In genomic region chr13:113555141-113555540, GRCh38 we compare ENCODE assay signal across 12 cellular contexts.
"Had no signal": no experiment of that assay in that cellular context is flagged by ENCODE, and none has a peak within 500 bp of the region (broad histone marks: within the 10 kb centered on the region; RNA-seq: fewer than 3 reads in every experiment).

No MANE protein-coding gene starts in this region.

- H3K27me3 Mint-ChIP-seq: activated naive CD4-positive, alpha-beta T cell treated with anti-CD3 and anti-CD28 coated beads, Interleukin-2, amount 10 ng/mL, durations not matched to agents 7 days and 5 days; central memory CD8-positive, alpha-beta T cell had no signal

- H3K4me3 Mint-ChIP-seq: activated naive CD4-positive, alpha-beta T cell treated with anti-CD3 and anti-CD28 coated beads, Interleukin-2, amount 10 ng/mL, durations not matched to agents 7 days and 5 days; central memory CD8-positive, alpha-beta T cell; mesothelial cell of epicardium; neural progenitor cell; T-helper 1 cell treated with Interleukin-12 subunit alpha and Interleukin-12 subunit beta and Interleukin-4 antibody, amounts not matched to agents 30 μg/mL and 1 μg/mL, for 36 hours had no signal

- H3K27ac ChIP-seq: neural progenitor cell, pancreas had no signal

- H3K36me3 Mint-ChIP-seq: activated naive CD4-positive, alpha-beta T cell treated with anti-CD3 and anti-CD28 coated beads, Interleukin-2, amount 10 ng/mL, durations not matched to agents 7 days and 5 days had no signal

- H3K27ac Mint-ChIP-seq: activated naive CD4-positive, alpha-beta T cell treated with anti-CD3 and anti-CD28 coated beads, Interleukin-2, amount 10 ng/mL, durations not matched to agents 7 days and 5 days; mesothelial cell of epicardium; neural progenitor cell; T-helper 1 cell treated with Interleukin-12 subunit alpha and Interleukin-12 subunit beta and Interleukin-4 antibody, amounts not matched to agents 30 μg/mL and 1 μg/mL, for 36 hours had no signal

- H3K4me1 ChIP-seq: neural progenitor cell, pancreas had no signal

- H3K9ac ChIP-seq: neural progenitor cell had no signal

- H3K36me3 ChIP-seq: neural progenitor cell had no signal

- H3K27me3 ChIP-seq: neural progenitor cell, pancreas had no signal

- H3K4me3 ChIP-seq: neural progenitor cell, pancreas had no signal

- H3K9me3 Mint-ChIP-seq: activated naive CD4-positive, alpha-beta T cell treated with anti-CD3 and anti-CD28 coated beads, Interleukin-2, amount 10 ng/mL, durations not matched to agents 7 days and 5 days; central memory CD8-positive, alpha-beta T cell; mesothelial cell of epicardium; neural progenitor cell; T-helper 1 cell treated with Interleukin-12 subunit alpha and Interleukin-12 subunit beta and Interleukin-4 antibody, amounts not matched to agents 30 μg/mL and 1 μg/mL, for 36 hours had no signal

- H3K4me1 Mint-ChIP-seq: activated naive CD4-positive, alpha-beta T cell treated with anti-CD3 and anti-CD28 coated beads, Interleukin-2, amount 10 ng/mL, durations not matched to agents 7 days and 5 days; central memory CD8-positive, alpha-beta T cell; mesothelial cell of epicardium; neural progenitor cell had no signal

- H3K9me3 ChIP-seq: pancreas had no signal

- DNase-seq: activated CD4-positive, alpha-beta T cell treated with anti-CD3 and anti-CD28 coated beads, Interleukin-2, amount 50 U/mL, for 4 hours; activated CD4-positive, CD25-positive, alpha-beta regulatory T cell; activated naive CD4-positive, alpha-beta T cell treated with anti-CD3 and anti-CD28 coated beads, Interleukin-2, amount 10 ng/mL, durations not matched to agents 7 days and 5 days; dermis blood vessel endothelial cell; left ventricle myocardium superior; retina; SHP77 treated with DMSO at 0.1 percent for 48 hours had no signal
